11 cellular contexts compared by ENCODE assay signal in the genomic region with DNA sequence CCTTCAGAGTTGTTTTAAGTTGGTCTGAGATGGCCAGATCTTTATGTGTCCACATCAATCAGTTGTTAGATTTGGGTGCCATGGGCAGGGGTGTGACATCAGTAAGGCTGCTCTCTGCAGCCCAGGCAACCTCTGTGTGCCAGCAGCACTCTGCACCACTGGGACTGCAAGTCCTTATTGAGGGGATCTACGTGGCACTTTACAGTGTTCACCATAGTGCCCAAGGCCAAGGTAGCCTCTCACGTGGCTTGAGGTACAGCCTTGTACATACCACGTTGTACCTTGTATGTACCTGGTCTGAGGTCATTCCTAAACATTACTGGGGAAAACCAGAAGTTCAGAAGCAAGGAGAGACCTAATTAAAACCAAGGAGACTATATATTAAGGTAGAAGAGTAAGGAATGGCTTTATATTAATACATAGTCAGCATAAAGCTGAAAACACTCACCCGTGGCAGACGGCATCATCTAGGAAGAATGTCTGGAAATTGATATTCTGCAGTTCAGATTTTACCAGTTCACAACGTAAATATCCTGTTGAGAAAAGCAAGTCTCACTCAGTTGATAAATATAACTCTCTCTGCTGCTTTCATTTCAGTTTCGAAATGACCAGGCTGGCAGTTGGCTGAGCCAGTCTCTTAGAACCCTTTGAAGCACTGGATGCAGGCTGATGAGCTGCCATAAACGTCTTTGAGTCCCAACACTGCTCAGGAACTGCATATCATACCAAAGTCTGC.
DNase-seq lines count a peak whose midpoint lies in the region; ATAC-seq, FAIRE-seq and TF ChIP-seq lines count a peak whose summit lies in the region.
"Had no signal": no experiment of that assay in that cellular context is flagged by ENCODE, and none has a peak within 500 bp of the region (broad histone marks: within the 10 kb centered on the region; RNA-seq: fewer than 3 reads in every experiment).

No MANE protein-coding gene starts in this region.

- intact Hi-C loops in cardiac septum (cut with DNase I), result no loop called here

- H3K36me3 ChIP-seq in right atrium auricular region, result no peaks in the 10 kb centered on the region

- peaks cover 0 to 5% of the 10 kb centered on the region in 2 donors for H3K4me1 ChIP-seq in right atrium auricular region

- in situ Hi-C loops in astrocyte of the spinal cord (cut with HindIII; ENCODE audit: low sequenced_read_pairs), result no loop called here

- ATAC-seq in GM19452 (IDR thresholded peaks at IDR 0.05; ENCODE audit: unreplicated experiment) (peak; percentile 81), HG03097 (IDR thresholded peaks at IDR 0.05; ENCODE audit: low FRiP score, unreplicated experiment) (peak; percentile 82)
- ATAC-seq: left ventricle myocardium superior, WTC11 had no signal

- H3K27me3 ChIP-seq in right atrium auricular region, result no peaks in the 10 kb centered on the region

- H3K9me3 ChIP-seq in right atrium auricular region, result no peaks in the 10 kb centered on the region

- FAIRE-seq in GM12891 (lab: Jason Lieb, UNC), result peak; percentile 87

- TF ChIP-seq CTCF in astrocyte of the spinal cord (IDR thresholded peaks at IDR 0.05; ENCODE audit: low read depth, low read length), result no peak
- TF ChIP-seq CTCF in right atrium auricular region (IDR thresholded peaks at IDR 0.05), result no peak

- H3K4me3 ChIP-seq in astrocyte of the spinal cord (ENCODE audit: low read depth, low read length), result no peak overlapping the region
- H3K4me3 ChIP-seq in right atrium auricular region, result no peak overlapping the region

- no peak for TF ChIP-seq POLR2A in GM12891 (IDR thresholded peaks at IDR 0.05; ENCODE audit: low read depth, low read length)

- no peak overlapping the region for H3K27ac ChIP-seq in right atrium auricular region

- DNase-seq in GM12891 (ENCODE audit: insufficient read length, low spot score) (peak; percentile 39), astrocyte of the spinal cord (ENCODE audit: low read depth, low spot score) (peak; percentile 8), cardiac septum (ENCODE audit: low spot score) (no peak), right atrium auricular region (ENCODE audit: low spot score) (no peak), NCI-H1092 (lab: John Stamatoyannopoulos, UW) (no peak)
- no peak for DNase-seq in stimulated activated naive CD4-positive, alpha-beta T cell treated with Interleukin-2 at 50 U/mL for 16 hours (lab: John Stamatoyannopoulos, UW)
- DNase-seq: left ventricle myocardium superior, NCI-H1930 had no signal

TF ChIP-seq in GM12891, 5 proteins besides CTCF, POLR2A, EP300 and RAD21:
- TF ChIP-seq PAX5 (IDR thresholded peaks at IDR 0.05; ENCODE audit: insufficient read depth, low read length, severe bottlenecking) (no peak), SPI1 (IDR thresholded peaks at IDR 0.05; ENCODE audit: low read depth, low read length) (no peak), TAF1 (IDR thresholded peaks at IDR 0.05; ENCODE audit: low read depth, low read length) (no peak), POLR2AphosphoS5 (IDR thresholded peaks at IDR 0.05; ENCODE audit: low read depth, low read length) (no peak), POU2F2 (IDR thresholded peaks at IDR 0.05; ENCODE audit: low read depth, low read length) (no peak)

Comparison
In these comparisons a context has a peak if more than half of its experiments do, and no peak if none do; other contexts are left out.
1. DNase-seq: peak in GM12891 (single experiment) and astrocyte of the spinal cord (single experiment); none in cardiac septum (single experiment), right atrium auricular region (single experiment), NCI-H1092 (single experiment) and stimulated activated naive CD4-positive, alpha-beta T cell treated with Interleukin-2 at 50 U/mL for 16 hours (single experiment).